In genomic region chr17:49691086-49691676, GRCh38 we compare ENCODE assay signal across 12 cellular contexts. TPM values are rescaled to one million over a fixed set of nuclear protein-coding genes. Genes with fewer than 3 reads are reported as not detected.
A peak's percentile ranks its signal among the peaks of the same experiment; 100 is the strongest.
DNase-seq lines count a peak whose midpoint lies in the region; ATAC-seq and TF ChIP-seq lines count a peak whose summit lies in the region.
"Had no signal": no experiment of that assay in that cellular context is flagged by ENCODE, and none has a peak within 500 bp of the region (broad histone marks: within the 10 kb centered on the region; RNA-seq: fewer than 3 reads in every experiment).

No MANE protein-coding gene starts in this region.

- peaks cover 53% of the 10 kb centered on the region for H3K4me1 Mint-ChIP-seq in activated naive CD8-positive, alpha-beta T cell treated with anti-CD3 and anti-CD28 coated beads for 36 hours

- H3K27ac ChIP-seq in muscle layer of colon (ENCODE audit: low read depth, low read length) (peak overlapping the region; percentile 80), tibial nerve (peak overlapping the region; percentile 19 to 88 (median 47))

- no peak overlapping the region for H3K4me3 Mint-ChIP-seq in activated naive CD8-positive, alpha-beta T cell treated with anti-CD3 and anti-CD28 coated beads for 36 hours

- TF ChIP-seq EP300 in tibial nerve (IDR thresholded peaks at IDR 0.05) = peak; percentile 14 to 59

- H3K4me1 ChIP-seq in muscle layer of colon (ENCODE audit: insufficient read depth, low read length) = peaks cover 33% of the 10 kb centered on the region
- peaks cover 0 to 18% (median 3%) of the 10 kb centered on the region in 4 donors for H3K4me1 ChIP-seq in tibial nerve

- no peak for ATAC-seq in HG03565 (IDR thresholded peaks at IDR 0.05; ENCODE audit: unreplicated experiment)
- ATAC-seq: activated CD4-positive, CD25-positive, alpha-beta regulatory T cell treated with anti-CD3 and anti-CD28 coated beads, Interleukin-2, amount 50 U/mL, for 24 hours had no signal

- no peaks in the 10 kb centered on the region for H3K27me3 ChIP-seq in muscle layer of colon (ENCODE audit: control insufficient read depth in 1 of 2, insufficient read depth in 2 of 2, low read length in 2 of 2)
- H3K27me3 ChIP-seq in tibial nerve = peaks cover 0 to 4% of the 10 kb centered on the region in 2 donors
- H3K27me3 ChIP-seq: adrenal gland had no signal

- H3K27me3 Mint-ChIP-seq in activated naive CD8-positive, alpha-beta T cell treated with anti-CD3 and anti-CD28 coated beads for 36 hours = no peaks in the 10 kb centered on the region

- H3K27ac Mint-ChIP-seq in activated naive CD8-positive, alpha-beta T cell treated with anti-CD3 and anti-CD28 coated beads for 36 hours = peak overlapping the region; percentile 56

- H3K4me3 ChIP-seq in muscle layer of colon (ENCODE audit: low read depth in 1 of 2, low read length in 2 of 2) (peak overlapping the region in 1 of 2 donors; percentile 17), tibial nerve (no peak overlapping the region)
- H3K4me3 ChIP-seq: adrenal gland had no signal

- DNase-seq in activated naive CD8-positive, alpha-beta T cell treated with anti-CD3 and anti-CD28 coated beads for 36 hours = no peak
- DNase-seq in fibroblast of peridontal ligament (ENCODE audit: extremely low read depth) (peak; percentile 73), tibial nerve (ENCODE audit: low spot score in 2 of 2) (peak in 1 of 2 donors; percentile 34)
- DNase-seq in effector CD8-positive, alpha-beta T cell (lab: John Stamatoyannopoulos, UW) = no peak
- DNase-seq in activated naive CD4-positive, alpha-beta T cell treated with Interleukin-2 at 50 U/mL for 16 hours = no peak
- DNase-seq: adrenal gland; DMS79; NCI-H1694 treated with DMSO at 0.1 percent for 48 hours; stimulated activated CD4-positive, alpha-beta T cell treated with anti-CD3 and anti-CD28 coated beads, Interleukin-4, amount 100 ng/mL, for 4 hours had no signal

- peaks cover 4% of the 10 kb centered on the region for H3K9me3 Mint-ChIP-seq in activated naive CD8-positive, alpha-beta T cell treated with anti-CD3 and anti-CD28 coated beads for 36 hours

- no peak for TF ChIP-seq CTCF in tibial nerve (IDR thresholded peaks at IDR 0.05)

- no peak for TF ChIP-seq POLR2A in tibial nerve (IDR thresholded peaks at IDR 0.05)

- WGBS in tibial nerve, 2 donors = 23 to 42% methylated on average over 9 of the region's 9 CpGs

- H3K36me3 ChIP-seq in muscle layer of colon (ENCODE audit: insufficient read depth, low read length) (no peaks in the 10 kb centered on the region), tibial nerve (no peaks in the 10 kb centered on the region)
- H3K36me3 ChIP-seq: adrenal gland had no signal

- peaks cover 11% of the 10 kb centered on the region for H3K36me3 Mint-ChIP-seq in activated naive CD8-positive, alpha-beta T cell treated with anti-CD3 and anti-CD28 coated beads for 36 hours

- H3K9me3 ChIP-seq in muscle layer of colon (ENCODE audit: low read length) (no peaks in the 10 kb centered on the region), tibial nerve (no peaks in the 10 kb centered on the region)
- H3K9me3 ChIP-seq: adrenal gland had no signal

- peak overlapping the region; percentile 62 for H3K9ac ChIP-seq in muscle layer of colon (ENCODE audit: low read length)

RNA-seq across cellular contexts. Expression of gene SPOP, which starts 13.3 kb away (rescaled TPM):
- total RNA-seq in activated naive CD8-positive, alpha-beta T cell treated with anti-CD3 and anti-CD28 coated beads for 36 hours = 10 to 100 TPM; 56.6 to 57.7 TPM
- 10 to 100 TPM; 58.1 to 72.6 (median 66.6) TPM for total RNA-seq in tibial nerve

RNA-seq across cellular contexts. Expression of gene SLC35B1, which starts 16.6 kb away (rescaled TPM):
- total RNA-seq in activated naive CD8-positive, alpha-beta T cell treated with anti-CD3 and anti-CD28 coated beads for 36 hours = 10 to 100 TPM; 58.6 to 63.8 TPM
- 10 to 100 TPM; 29.6 to 46.5 (median 42.8) TPM for total RNA-seq in tibial nerve
